Comparison of ENCODE assay signal across 11 cellular contexts in the genomic region with DNA sequence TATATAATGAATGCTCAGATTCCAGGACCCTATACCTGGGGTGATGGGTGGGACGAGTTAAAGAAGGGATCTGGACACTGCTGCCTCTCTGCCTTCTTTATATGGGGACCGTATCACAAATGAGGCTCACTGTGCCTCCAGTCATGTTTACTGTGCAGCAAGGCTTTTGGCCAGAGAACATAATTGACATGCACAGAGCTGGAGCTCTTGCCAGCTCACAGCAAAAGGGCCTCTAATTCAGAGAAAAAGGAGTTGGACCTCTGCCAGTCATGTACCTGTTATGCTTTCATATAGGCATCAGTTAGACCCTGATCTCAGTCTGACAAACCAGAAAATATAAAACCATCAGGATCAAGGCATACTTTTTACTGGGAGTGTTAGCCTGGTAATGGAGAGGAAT.
DNase-seq lines count a peak whose midpoint lies in the region; ATAC-seq, FAIRE-seq and TF ChIP-seq lines count a peak whose summit lies in the region.
"Had no signal": no experiment of that assay in that cellular context is flagged by ENCODE, and none has a peak within 500 bp of the region (broad histone marks: within the 10 kb centered on the region; RNA-seq: fewer than 3 reads in every experiment).

No MANE protein-coding gene starts in this region.

- intact Hi-C loops in breast epithelium (cut with DNase I; ENCODE audit: low total_unique reads) = no loop called here
- intact Hi-C loops in mucosa of descending colon (cut with DNase I, micrococcal nuclease) = no loop called here

- TF ChIP-seq CTCF in breast epithelium (IDR thresholded peaks at IDR 0.05) (no peak), mucosa of descending colon (IDR thresholded peaks at IDR 0.05) (no peak)

- peak overlapping the region; percentile 61 to 64 for H3K27ac ChIP-seq in breast epithelium
- H3K27ac ChIP-seq: parathyroid adenoma, vagina had no signal

- no peaks in the 10 kb centered on the region for H3K36me3 ChIP-seq in breast epithelium
- no peaks in the 10 kb centered on the region for H3K36me3 ChIP-seq in mucosa of descending colon (ENCODE audit: low read depth)
- H3K36me3 ChIP-seq: vagina had no signal

- FAIRE-seq in HTR-8/SVneo (lab: Jason Lieb, UNC) = no peak

- ATAC-seq in HG03432 (IDR thresholded peaks at IDR 0.05; ENCODE audit: unreplicated experiment) = peak; percentile 8
- peak; percentile 44 for ATAC-seq in mucosa of descending colon
- ATAC-seq: T-helper 17 cell had no signal

- DNase-seq in NCI-H2171 (lab: John Stamatoyannopoulos, UW) (peak; percentile 37), breast epithelium (ENCODE audit: low spot score in 2 of 2) (no peak), mucosa of descending colon (peak in 1 of 3 donors; percentile 18), erythroblast (lab: John Stamatoyannopoulos, UW) (no peak), ecto neural progenitor cell (ENCODE audit: low spot score) (no peak), NK-92 (lab: John Stamatoyannopoulos, UW; ENCODE audit: unreplicated experiment) (no peak), HTR-8/SVneo (ENCODE audit: insufficient read length, low spot score) (no peak)
- DNase-seq: T-helper 17 cell had no signal

- H3K4me3 ChIP-seq in breast epithelium = no peak overlapping the region
- H3K4me3 ChIP-seq in mucosa of descending colon = no peak overlapping the region
- H3K4me3 ChIP-seq: vagina had no signal

- TF ChIP-seq POLR2A in breast epithelium (IDR thresholded peaks at IDR 0.05) (no peak), erythroblast (IDR thresholded peaks at IDR 0.05; ENCODE audit: low read length) (no peak)

- H3K9me3 ChIP-seq in breast epithelium (peaks cover 0 to 2% of the 10 kb centered on the region in 2 donors), mucosa of descending colon (no peaks in the 10 kb centered on the region)
- H3K9me3 ChIP-seq: vagina had no signal

- no peaks in the 10 kb centered on the region for H3K27me3 ChIP-seq in breast epithelium
- H3K27me3 ChIP-seq: vagina had no signal

- H3K4me1 ChIP-seq in breast epithelium (no peaks in the 10 kb centered on the region), mucosa of descending colon (ENCODE audit: low read depth) (peaks cover 3% of the 10 kb centered on the region)
- H3K4me1 ChIP-seq: parathyroid adenoma, vagina had no signal
